9 cellular contexts compared by ENCODE assay signal in the genomic region with DNA sequence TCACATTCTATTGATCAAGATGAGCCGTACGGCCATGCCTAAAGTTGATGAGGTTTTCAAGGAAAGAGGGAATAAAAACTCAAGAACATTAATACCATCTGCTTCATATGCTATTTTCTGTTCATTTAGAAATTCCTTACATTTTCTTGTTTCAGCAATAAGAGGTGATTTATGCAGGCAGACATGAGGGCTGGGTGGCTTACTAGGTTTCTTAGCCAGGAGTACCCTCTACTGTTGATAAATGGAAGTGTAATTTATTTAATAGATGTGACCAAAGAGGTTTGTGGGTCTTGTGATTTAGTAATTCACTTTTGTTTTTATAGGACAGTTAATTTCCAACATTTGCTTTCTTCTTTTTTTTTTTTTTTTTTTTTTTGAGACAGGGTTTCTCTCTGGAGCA. TPM values are rescaled to one million over a fixed set of nuclear protein-coding genes. Genes with fewer than 3 reads are reported as not detected.
A peak's percentile ranks its signal among the peaks of the same experiment; 100 is the strongest.
DNase-seq lines count a peak whose midpoint lies in the region; ATAC-seq and TF ChIP-seq lines count a peak whose summit lies in the region.
"Had no signal": no experiment of that assay in that cellular context is flagged by ENCODE, and none has a peak within 500 bp of the region (broad histone marks: within the 10 kb centered on the region; RNA-seq: fewer than 3 reads in every experiment).

No MANE protein-coding gene starts in this region.

- H3K27me3 ChIP-seq in liver (ENCODE audit: control insufficient read depth in 4 of 4, insufficient read depth in 4 of 4, low read length in 3 of 4) = no peaks in the 10 kb centered on the region

- TF ChIP-seq RAD21 in liver (IDR thresholded peaks at IDR 0.05) = peak; percentile 84 to 86

- no peaks in the 10 kb centered on the region for H3K4me1 ChIP-seq in liver (ENCODE audit: control insufficient read depth in 4 of 4, insufficient read depth in 4 of 4, low read length in 3 of 4)

- no peak overlapping the region for H3K27ac ChIP-seq in liver (ENCODE audit: low read depth in 1 of 2, low read length in 2 of 2)

- DNase-seq in CMK (ENCODE audit: low read depth) (peak; percentile 9), NCI-H2171 treated with DMSO at 0.1 percent for 48 hours (lab: John Stamatoyannopoulos, UW) (peak; percentile 33), astrocyte of the spinal cord (ENCODE audit: low read depth, low spot score) (peak; percentile 54), retina (no peak)

- H3K4me3 ChIP-seq in astrocyte of the spinal cord (ENCODE audit: low read depth, low read length) (no peak overlapping the region), liver (ENCODE audit: low read depth in 1 of 3, low read length in 3 of 3) (no peak overlapping the region)

- WGBS in liver = 91% methylated on average over 2 of the region's 2 CpGs

- no peaks in the 10 kb centered on the region for H3K9me3 ChIP-seq in liver (ENCODE audit: control insufficient read depth in 4 of 4, low read length in 3 of 4)

- peak; percentile 57 for ATAC-seq in GM18861 (IDR thresholded peaks at IDR 0.05; ENCODE audit: unreplicated experiment)
- no peak for ATAC-seq in GM21423 (IDR thresholded peaks at IDR 0.05; ENCODE audit: unreplicated experiment)
- no peak for ATAC-seq in GM19023 (IDR thresholded peaks at IDR 0.05; ENCODE audit: unreplicated experiment)

- in situ Hi-C loops in astrocyte of the spinal cord (cut with HindIII; ENCODE audit: low sequenced_read_pairs) = no loop called here

- TF ChIP-seq CTCF in astrocyte of the spinal cord (IDR thresholded peaks at IDR 0.05; ENCODE audit: low read depth, low read length) = peak; percentile 32
- TF ChIP-seq CTCF in liver (IDR thresholded peaks at IDR 0.05; ENCODE audit: low read depth, low read length, missing input control) = peak; percentile 65

- no peak overlapping the region for H3K9ac ChIP-seq in liver (ENCODE audit: low read depth in 1 of 2, low read length in 2 of 2)

- H3K36me3 ChIP-seq in liver (ENCODE audit: control insufficient read depth in 4 of 4, insufficient read depth in 3 of 4, low read depth in 1 of 4, low read length in 3 of 4) = no peaks in the 10 kb centered on the region

TF ChIP-seq in liver, 16 proteins besides CTCF, POLR2A, EP300 and RAD21:
- no peak for TF ChIP-seq EGR1 (IDR thresholded peaks at IDR 0.05; ENCODE audit: low read depth in 2 of 2)
- TF ChIP-seq FOXA2 (IDR thresholded peaks at IDR 0.05) = no peak

RNA-seq across cellular contexts. Expression of a gene that starts 6.4 kb away (rescaled TPM):
- total RNA-seq in liver = under 1 TPM in 1 of 2 donors, not detected in 1; 0.50 TPM
- polyA plus RNA-seq in liver = not detected
- total RNA-seq: natural killer cell treated with Interleukin-12 subunit alpha and Interleukin-12 subunit beta and Interleukin-15 and Interleukin-18, amount 100 ng/mL, for 72 hours had no signal

RNA-seq across cellular contexts. Expression of a gene that starts 35.6 kb away (rescaled TPM):
- total RNA-seq in liver = 100 to 1,000 TPM in 1 of 2 donors, 10 to 100 TPM in 1; 24.3 to 168 TPM
- 10 to 100 TPM; 13.8 to 22.5 TPM for polyA plus RNA-seq in liver

RNA-seq across cellular contexts. Expression of a gene that starts 45.3 kb away (rescaled TPM):
- 1 to 10 TPM in 1 of 2 donors, under 1 TPM in 1; 0.42 to 3.9 TPM for total RNA-seq in liver
- polyA plus RNA-seq in liver = 10 to 100 TPM in 1 of 2 donors, 1 to 10 TPM in 1; 5.7 to 25.0 TPM
